13 cellular contexts compared by ENCODE assay signal in genomic region chr1:15830284-15830657, GRCh38. TPM values are rescaled to one million over a fixed set of nuclear protein-coding genes. Genes with fewer than 3 reads are reported as not detected.
DNase-seq lines count a peak whose midpoint lies in the region; ATAC-seq and TF ChIP-seq lines count a peak whose summit lies in the region.
"Had no signal": no experiment of that assay in that cellular context is flagged by ENCODE, and none has a peak within 500 bp of the region (broad histone marks: within the 10 kb centered on the region; RNA-seq: fewer than 3 reads in every experiment).

No MANE protein-coding gene starts in this region.

- no peaks in the 10 kb centered on the region for H3K9me3 ChIP-seq in uterus
- H3K9me3 ChIP-seq: left lung had no signal

- H3K4me3 Mint-ChIP-seq in natural killer cell treated with Interleukin-12 subunit alpha and Interleukin-12 subunit beta and Interleukin-15 and Interleukin-18, amount 100 ng/mL, for 72 hours = peak overlapping the region; percentile 11
- H3K4me3 Mint-ChIP-seq in natural killer cell (no peak overlapping the region), brain (peak overlapping the region in 1 of 5 experiments; percentile 71), nephron (no peak overlapping the region)

- no peak for DNase-seq in natural killer cell treated with Interleukin-12 subunit alpha and Interleukin-12 subunit beta and Interleukin-15 and Interleukin-18, amount 100 ng/mL, for 72 hours (ENCODE audit: low spot score)
- DNase-seq in natural killer cell (no peak), uterus (no peak), SW480 (ENCODE audit: low spot score) (no peak)
- DNase-seq in effector CD8-positive, alpha-beta T cell (lab: John Stamatoyannopoulos, UW) = no peak
- no peak for DNase-seq in stimulated activated CD4-positive, alpha-beta T cell treated with anti-CD3 and anti-CD28 coated beads, Interleukin-1b, Interleukin-23, amount 100 ng/mL, for 48 hours
- DNase-seq: activated CD4-positive, alpha-beta T cell treated with anti-CD3 and anti-CD28 coated beads, Interleukin-2, amount 50 U/mL, for 4 hours; activated effector memory CD4-positive, alpha-beta T cell treated with Interleukin-2 at 50 U/mL for 16 hours; left lung; nucleus accumbens; stimulated activated CD4-positive, alpha-beta T cell treated with anti-CD3 and anti-CD28 coated beads, Interleukin-15, amount 100 ng/mL, for 24 hours had no signal

- H3K27ac ChIP-seq in uterus = peak overlapping the region; percentile 74 to 100

- no peak for TF ChIP-seq POLR2A in uterus (IDR thresholded peaks at IDR 0.05)

- no peaks in the 10 kb centered on the region for H3K9me3 Mint-ChIP-seq in natural killer cell treated with Interleukin-12 subunit alpha and Interleukin-12 subunit beta and Interleukin-15 and Interleukin-18, amount 100 ng/mL, for 72 hours
- no peaks in the 10 kb centered on the region for H3K9me3 Mint-ChIP-seq in natural killer cell
- H3K9me3 Mint-ChIP-seq in brain = peaks cover 0 to 11% (median 4%) of the 10 kb centered on the region in 5 experiments
- no peaks in the 10 kb centered on the region for H3K9me3 Mint-ChIP-seq in nephron

- no peak for ATAC-seq in natural killer cell treated with Interleukin-12 subunit alpha and Interleukin-12 subunit beta and Interleukin-15 and Interleukin-18, amount 100 ng/mL, for 72 hours
- no peak for ATAC-seq in natural killer cell
- ATAC-seq: left lung had no signal

- no peak overlapping the region for H3K4me3 ChIP-seq in uterus

- no peaks in the 10 kb centered on the region for H3K27me3 Mint-ChIP-seq in natural killer cell treated with Interleukin-12 subunit alpha and Interleukin-12 subunit beta and Interleukin-15 and Interleukin-18, amount 100 ng/mL, for 72 hours
- H3K27me3 Mint-ChIP-seq in natural killer cell (ENCODE audit: low read depth in 2 of 2) = no peaks in the 10 kb centered on the region
- H3K27me3 Mint-ChIP-seq in brain = peaks cover 7% of the 10 kb centered on the region
- no peaks in the 10 kb centered on the region for H3K27me3 Mint-ChIP-seq in nephron (ENCODE audit: low read depth)

- intact Hi-C loops in natural killer cell (cut with micrococcal nuclease) = loop anchor here (5.0 to 10.0 kb wide), 3 partner anchors 57 to 1075 kb away; partner anchors contain the start of gene SZRD1
- intact Hi-C loops in uterus (cut with DNase I; ENCODE audit: low total_unique reads) = no loop called here

- no peaks in the 10 kb centered on the region for H3K36me3 ChIP-seq in uterus
- H3K36me3 ChIP-seq: left lung had no signal

- TF ChIP-seq CTCF in natural killer cell (IDR thresholded peaks at IDR 0.05) (no peak), brain (conservative IDR thresholded peaks at IDR 0.05) (no peak), nephron (IDR thresholded peaks at IDR 0.05; ENCODE audit: unreplicated experiment in 3 of 3) (no peak), uterus (IDR thresholded peaks at IDR 0.05) (no peak)

- H3K27ac Mint-ChIP-seq in natural killer cell treated with Interleukin-12 subunit alpha and Interleukin-12 subunit beta and Interleukin-15 and Interleukin-18, amount 100 ng/mL, for 72 hours = peak overlapping the region in 1 of 2 donors; percentile 60
- H3K27ac Mint-ChIP-seq in natural killer cell (peak overlapping the region in 1 of 2 donors; percentile 14), brain (peak overlapping the region in 4 of 5 experiments; percentile 19 to 82 (median 39)), nephron (peak overlapping the region; percentile 92 to 99 (median 96))

- no peaks in the 10 kb centered on the region for H3K27me3 ChIP-seq in uterus
- H3K27me3 ChIP-seq: left lung had no signal

- H3K4me1 Mint-ChIP-seq in natural killer cell treated with Interleukin-12 subunit alpha and Interleukin-12 subunit beta and Interleukin-15 and Interleukin-18, amount 100 ng/mL, for 72 hours (ENCODE audit: low read depth in 2 of 2) = peaks cover 20 to 27% of the 10 kb centered on the region in 2 donors
- H3K4me1 Mint-ChIP-seq in natural killer cell (peaks cover 16 to 20% of the 10 kb centered on the region in 2 donors), brain (peaks cover 57% of the 10 kb centered on the region), nephron (peaks cover 48% of the 10 kb centered on the region)

- H3K4me1 ChIP-seq in uterus = peaks cover 6 to 15% of the 10 kb centered on the region in 2 donors

- H3K36me3 Mint-ChIP-seq in natural killer cell treated with Interleukin-12 subunit alpha and Interleukin-12 subunit beta and Interleukin-15 and Interleukin-18, amount 100 ng/mL, for 72 hours = no peaks in the 10 kb centered on the region
- no peaks in the 10 kb centered on the region for H3K36me3 Mint-ChIP-seq in natural killer cell
- peaks cover 51% of the 10 kb centered on the region for H3K36me3 Mint-ChIP-seq in brain
- peaks cover 13% of the 10 kb centered on the region for H3K36me3 Mint-ChIP-seq in nephron (ENCODE audit: low read depth)

RNA-seq across cellular contexts. Expression of gene SPEN, which starts 17.2 kb away (rescaled TPM):
- total RNA-seq in natural killer cell treated with Interleukin-12 subunit alpha and Interleukin-12 subunit beta and Interleukin-15 and Interleukin-18, amount 100 ng/mL, for 72 hours = 10 to 100 TPM; 58.6 to 92.4 TPM
- 100 to 1,000 TPM in 2 of 3 donors, 10 to 100 TPM in 1; 98.1 to 114 (median 105) TPM for total RNA-seq in natural killer cell
- 35.1 TPM for polyA plus RNA-seq in brain (ENCODE audit: insufficient read depth, low read depth, low replicate concordance)
- total RNA-seq in uterus = 100 to 1,000 TPM in 1 of 4 donors, 10 to 100 TPM in 3; 18.8 to 104 (median 73.8) TPM

RNA-seq across cellular contexts. Expression of gene UQCRHL, which starts 22.8 kb away (rescaled TPM):
- total RNA-seq in natural killer cell treated with Interleukin-12 subunit alpha and Interleukin-12 subunit beta and Interleukin-15 and Interleukin-18, amount 100 ng/mL, for 72 hours = 1 to 10 TPM; 1.2 to 2.0 TPM
- total RNA-seq in natural killer cell = 1 to 10 TPM in 2 of 3 donors, under 1 TPM in 1; 0.87 to 1.2 (median 1.0) TPM
- 5.8 TPM for polyA plus RNA-seq in brain (ENCODE audit: insufficient read depth, low read depth, low replicate concordance)
- 1 to 10 TPM in 2 of 4 donors, under 1 TPM in 1, not detected in 1; 0.59 to 1.9 (median 1.0) TPM for total RNA-seq in uterus
